8 cellular contexts compared by ENCODE assay signal in genomic region chr13:75760182-75760981, GRCh38.
DNase-seq lines count a peak whose midpoint lies in the region; ATAC-seq and TF ChIP-seq lines count a peak whose summit lies in the region.

No MANE protein-coding gene starts in this region.

- H3K4me1 ChIP-seq in endodermal cell (ENCODE audit: control insufficient read depth, insufficient read depth, low read length), result peaks cover 6% of the 10 kb centered on the region

- H3K9me3 ChIP-seq in endodermal cell (ENCODE audit: control insufficient read depth, low read length) (peaks cover 5% of the 10 kb centered on the region), WERI-Rb-1 (ENCODE audit: severe bottlenecking) (no peaks in the 10 kb centered on the region)

- peaks cover 16% of the 10 kb centered on the region for H3K36me3 Mint-ChIP-seq in activated CD4-positive, alpha-beta T cell treated with anti-CD3 and anti-CD28 coated beads, Interleukin-2, amount 10 ng/mL, durations not matched to agents 7 days and 5 days (ENCODE audit: low read depth)
- peaks cover 3% of the 10 kb centered on the region for H3K36me3 Mint-ChIP-seq in endodermal cell (ENCODE audit: low read depth)

- H3K9ac ChIP-seq in endodermal cell (ENCODE audit: extremely low read depth, low read length, poor library complexity, severe bottlenecking), result no peak overlapping the region

- peak; percentile 32 for ATAC-seq in HG03025 (IDR thresholded peaks at IDR 0.05; ENCODE audit: low FRiP score, unreplicated experiment)

- CTCF ChIA-PET in activated CD4-positive, alpha-beta T cell treated with anti-CD3 and anti-CD28 coated beads, Interleukin-2, amount 10 ng/mL, durations not matched to agents 7 days and 5 days (lab: Charles Lee), result interaction anchor here (0.6 to 2.0 kb wide), 9 partner anchors 9 to 128 kb away, joined by 3 to 8 read pairs (median 4); no protein-coding TSS in a partner anchor

- peaks cover 13% of the 10 kb centered on the region for H3K9me3 Mint-ChIP-seq in activated CD4-positive, alpha-beta T cell treated with anti-CD3 and anti-CD28 coated beads, Interleukin-2, amount 10 ng/mL, durations not matched to agents 7 days and 5 days
- H3K9me3 Mint-ChIP-seq in endodermal cell, result peaks cover 2% of the 10 kb centered on the region

- H3K36me3 ChIP-seq in endodermal cell (ENCODE audit: control insufficient read depth, insufficient read depth, low read length) (no peaks in the 10 kb centered on the region), WERI-Rb-1 (no peaks in the 10 kb centered on the region)

- 83 to 89% methylated on average over 9 of the region's 9 CpGs for WGBS in endodermal cell (ENCODE audit: insufficient coverage in 1 of 2, insufficient read length in 1 of 2), 2 experiments

- H3K27ac ChIP-seq in endodermal cell (ENCODE audit: low read depth, low read length) (no peak overlapping the region), WERI-Rb-1 (no peak overlapping the region)

- peak; percentile 44 for DNase-seq in activated CD4-positive, alpha-beta T cell treated with anti-CD3 and anti-CD28 coated beads, Interleukin-2, amount 10 ng/mL, durations not matched to agents 7 days and 5 days
- DNase-seq in activated CD4-positive, alpha-beta T cell treated with anti-CD3 and anti-CD28 coated beads for 48 hours, result no peak
- peak; percentile 26 for DNase-seq in NCI-H774 (lab: John Stamatoyannopoulos, UW)
- DNase-seq in endodermal cell, result no peak
- peak in 32 of 56 donors; percentile 1 to 84 (median 43) for DNase-seq in nucleus accumbens (lab: John Stamatoyannopoulos, UW)
- DNase-seq in GDM1 (lab: John Stamatoyannopoulos, UW), result no peak
- no peak for DNase-seq in WERI-Rb-1

- peak overlapping the region; percentile 93 for H3K27ac Mint-ChIP-seq in activated CD4-positive, alpha-beta T cell treated with anti-CD3 and anti-CD28 coated beads, Interleukin-2, amount 10 ng/mL, durations not matched to agents 7 days and 5 days
- no peak overlapping the region for H3K27ac Mint-ChIP-seq in endodermal cell

- no peaks in the 10 kb centered on the region for H3K27me3 ChIP-seq in endodermal cell (ENCODE audit: control insufficient read depth, insufficient read depth, low read length, poor library complexity, severe bottlenecking)
- no peaks in the 10 kb centered on the region for H3K27me3 ChIP-seq in WERI-Rb-1 (ENCODE audit: insufficient read depth, low read depth, severe bottlenecking)

- H3K4me3 Mint-ChIP-seq in activated CD4-positive, alpha-beta T cell treated with anti-CD3 and anti-CD28 coated beads, Interleukin-2, amount 10 ng/mL, durations not matched to agents 7 days and 5 days, result peak overlapping the region; percentile 74
- no peak overlapping the region for H3K4me3 Mint-ChIP-seq in endodermal cell

- no peak overlapping the region for H3K4me3 ChIP-seq in endodermal cell (ENCODE audit: low read length)
- H3K4me3 ChIP-seq in WERI-Rb-1 (ENCODE audit: low read depth, low read length), result no peak overlapping the region

- no peaks in the 10 kb centered on the region for H3K27me3 Mint-ChIP-seq in activated CD4-positive, alpha-beta T cell treated with anti-CD3 and anti-CD28 coated beads, Interleukin-2, amount 10 ng/mL, durations not matched to agents 7 days and 5 days
- H3K27me3 Mint-ChIP-seq in endodermal cell (ENCODE audit: insufficient read depth), result no peaks in the 10 kb centered on the region

- TF ChIP-seq CTCF in endodermal cell (conservative IDR thresholded peaks at IDR 0.05) (peak; percentile 26), WERI-Rb-1 (IDR thresholded peaks at IDR 0.05; ENCODE audit: low read depth, low read length) (no peak)

- POLR2A ChIA-PET in activated CD4-positive, alpha-beta T cell treated with anti-CD3 and anti-CD28 coated beads, Interleukin-2, amount 10 ng/mL, durations not matched to agents 7 days and 5 days (lab: Charles Lee), result interaction anchor here (1.2 kb wide), 1 partner anchor 45 kb away, joined by 3 read pairs; no protein-coding TSS in a partner anchor

- H3K4me1 Mint-ChIP-seq in activated CD4-positive, alpha-beta T cell treated with anti-CD3 and anti-CD28 coated beads, Interleukin-2, amount 10 ng/mL, durations not matched to agents 7 days and 5 days, result peaks cover 70% of the 10 kb centered on the region
- H3K4me1 Mint-ChIP-seq in endodermal cell, result peaks cover 24% of the 10 kb centered on the region

Comparison
In these comparisons a context has a peak if more than half of its experiments do, and no peak if none do; other contexts are left out.
1. DNase-seq: peak in activated CD4-positive, alpha-beta T cell treated with anti-CD3 and anti-CD28 coated beads, Interleukin-2, amount 10 ng/mL, durations not matched to agents 7 days and 5 days (single experiment), NCI-H774 (single experiment) and nucleus accumbens (32 of 56); none in activated CD4-positive, alpha-beta T cell treated with anti-CD3 and anti-CD28 coated beads for 48 hours (single experiment), endodermal cell (single experiment), GDM1 (single experiment) and WERI-Rb-1 (single experiment).